In genomic region chr12:7929069-7929792, GRCh38 we compare ENCODE assay signal across 1 cellular context.
TF ChIP-seq lines count a peak whose summit lies in the region.

No MANE protein-coding gene starts in this region.

TF ChIP-seq in SK-N-SH, 30 proteins besides CTCF, POLR2A, EP300 and RAD21 (continued from another document):
- TF ChIP-seq REST (IDR thresholded peaks at IDR 0.05; ENCODE audit: low read depth, low read length) (no peak), FOXJ3 (CRISPR knock-in tag; IDR thresholded peaks at IDR 0.05) (no peak), TAF1 (IDR thresholded peaks at IDR 0.05; ENCODE audit: borderline replicate concordance, low read depth, low read length) (no peak)
